In the genomic region with DNA sequence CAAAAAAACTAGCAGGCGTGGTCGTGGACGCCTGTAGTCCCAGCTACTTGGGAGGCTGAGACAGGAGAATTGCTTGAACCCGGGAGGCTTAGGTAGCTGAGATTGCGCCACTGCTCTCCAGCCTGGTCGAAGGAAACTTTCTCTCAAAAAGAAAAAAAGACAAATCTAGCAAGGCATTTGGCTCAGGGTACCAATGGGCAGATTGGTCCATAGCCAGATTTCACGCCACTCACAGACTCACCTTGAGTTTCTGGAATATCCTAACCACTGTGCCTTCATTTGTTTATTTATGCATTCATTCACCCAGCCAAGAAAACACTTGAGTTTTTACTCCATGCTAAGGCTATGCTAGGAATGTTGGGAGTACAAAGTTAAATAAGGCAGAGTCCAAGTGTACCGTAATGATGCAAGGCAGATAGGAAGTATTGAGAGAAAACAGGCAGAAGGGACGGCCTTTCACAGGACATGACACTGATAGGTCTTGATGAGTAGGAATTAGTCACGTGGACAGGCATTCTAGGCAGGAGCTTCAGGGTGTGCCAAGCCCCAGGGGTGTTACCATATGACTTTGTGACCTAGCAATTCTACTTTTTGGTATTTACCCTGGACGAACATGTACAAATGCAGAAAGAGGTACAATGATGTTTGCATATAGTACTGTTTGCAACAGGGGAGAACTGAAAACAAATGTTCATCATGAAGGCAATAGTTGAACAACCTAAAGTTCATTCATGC, we compare ENCODE assay signal across 11 cellular contexts. TPM values are rescaled to one million over a fixed set of nuclear protein-coding genes. Genes with fewer than 3 reads are reported as not detected.
DNase-seq lines count a peak whose midpoint lies in the region; ATAC-seq and TF ChIP-seq lines count a peak whose summit lies in the region.
"Had no signal": no experiment of that assay in that cellular context is flagged by ENCODE, and none has a peak within 500 bp of the region (broad histone marks: within the 10 kb centered on the region; RNA-seq: fewer than 3 reads in every experiment).

No MANE protein-coding gene starts in this region.

- intact Hi-C loops in Right ventricle myocardium superior (cut with DNase I) (no loop called here), body of pancreas (cut with DNase I) (no loop called here), upper lobe of right lung (cut with DNase I) (loop anchor here (10.0 kb wide), 1 partner anchor 166 kb away; a partner anchor contains a TSS)

- WGBS in body of pancreas, 2 donors, result 46 to 50% methylated on average over 11 of the region's 11 CpGs

- H3K4me1 ChIP-seq in cardiac muscle cell (ENCODE audit: low read depth) (peaks cover 27% of the 10 kb centered on the region), body of pancreas (peaks cover 42% of the 10 kb centered on the region), upper lobe of right lung (peaks cover 31% of the 10 kb centered on the region)

- no peak overlapping the region for H3K27ac ChIP-seq in cardiac muscle cell
- H3K27ac ChIP-seq in body of pancreas, result peak overlapping the region; percentile 7 to 67 (median 44)
- H3K27ac ChIP-seq in upper lobe of right lung, result no peak overlapping the region
- H3K27ac ChIP-seq: BLaER1 had no signal

- H3K27me3 ChIP-seq in cardiac muscle cell (no peaks in the 10 kb centered on the region), body of pancreas (no peaks in the 10 kb centered on the region), upper lobe of right lung (no peaks in the 10 kb centered on the region)
- H3K27me3 ChIP-seq: BLaER1 had no signal

- no peak for TF ChIP-seq CTCF in cardiac muscle cell (IDR thresholded peaks at IDR 0.05; ENCODE audit: low read depth, low read length)
- TF ChIP-seq CTCF in body of pancreas (IDR thresholded peaks at IDR 0.05), result no peak
- TF ChIP-seq CTCF in upper lobe of right lung (IDR thresholded peaks at IDR 0.05), result no peak

- H3K9me3 ChIP-seq in cardiac muscle cell (ENCODE audit: low read depth) (no peaks in the 10 kb centered on the region), body of pancreas (no peaks in the 10 kb centered on the region), upper lobe of right lung (no peaks in the 10 kb centered on the region)
- H3K9me3 ChIP-seq: BLaER1 had no signal

- no peak overlapping the region for H3K4me3 ChIP-seq in cardiac muscle cell
- no peak overlapping the region for H3K4me3 ChIP-seq in body of pancreas
- H3K4me3 ChIP-seq in upper lobe of right lung, result no peak overlapping the region
- H3K4me3 ChIP-seq: BLaER1 had no signal

- no peaks in the 10 kb centered on the region for H3K36me3 ChIP-seq in cardiac muscle cell
- no peaks in the 10 kb centered on the region for H3K36me3 ChIP-seq in body of pancreas (replicated peaks in 1 of 2; ENCODE audit: insufficient read depth in 1 of 2, low read depth in 2 of 2)
- no peaks in the 10 kb centered on the region for H3K36me3 ChIP-seq in upper lobe of right lung
- H3K36me3 ChIP-seq: BLaER1 had no signal

- no peak for TF ChIP-seq POLR2A in body of pancreas (IDR thresholded peaks at IDR 0.05)

- peak; percentile 29 to 85 for DNase-seq in cardiac muscle cell (ENCODE audit: low read depth in 1 of 2, low spot score in 1 of 2)
- no peak for DNase-seq in Right ventricle myocardium superior
- DNase-seq in body of pancreas, result peak in 2 of 4 donors; percentile 51 to 54
- peak; percentile 89 for DNase-seq in left lobe of liver (ENCODE audit: low spot score)
- DNase-seq in upper lobe of right lung, result no peak
- DNase-seq in NCI-H82 treated with DMSO at 0.1 percent for 48 hours (lab: John Stamatoyannopoulos, UW; ENCODE audit: unreplicated experiment), result no peak
- DNase-seq: NCI-H1092 treated with DMSO at 0.1 percent for 48 hours, T-helper 1 cell had no signal

- ATAC-seq in Right ventricle myocardium superior (ENCODE audit: poor library complexity), result no peak
- ATAC-seq in body of pancreas, result peak; percentile 9
- peak; percentile 50 for ATAC-seq in left lobe of liver
- ATAC-seq in upper lobe of right lung, result peak; percentile 56
- ATAC-seq in HG03175 (IDR thresholded peaks at IDR 0.05; ENCODE audit: unreplicated experiment), result no peak
- ATAC-seq in GM21515 (IDR thresholded peaks at IDR 0.05; ENCODE audit: unreplicated experiment), result no peak

RNA-seq across cellular contexts. Expression of a gene that starts 3.0 kb away (rescaled TPM):
- total RNA-seq in cardiac muscle cell (62.6 and 113 TPM in 2 replicates), Right ventricle myocardium superior (175 TPM), body of pancreas (10 to 100 TPM; 30.7 to 56.0 TPM), left lobe of liver (32.8 TPM), upper lobe of right lung (36.9 TPM)
- polyA plus RNA-seq in cardiac muscle cell, result 79.8 and 116 TPM in 2 replicates

RNA-seq across cellular contexts. Expression of a gene that starts 12.6 kb away (rescaled TPM):
- total RNA-seq in cardiac muscle cell (136 and 143 TPM in 2 replicates), Right ventricle myocardium superior (46.1 TPM), body of pancreas (100 to 1,000 TPM; 143 to 212 TPM), left lobe of liver (77.6 TPM), upper lobe of right lung (92.9 TPM)
- 107 and 126 TPM in 2 replicates for polyA plus RNA-seq in cardiac muscle cell

RNA-seq across cellular contexts. Expression of a gene that starts 25.5 kb away (rescaled TPM):
- total RNA-seq in cardiac muscle cell (45.1 and 79.4 TPM in 2 replicates), Right ventricle myocardium superior (9.3 TPM), body of pancreas (10 to 100 TPM; 10.9 to 33.2 TPM), left lobe of liver (15.4 TPM), upper lobe of right lung (49.6 TPM)
- polyA plus RNA-seq in cardiac muscle cell, result 40.5 and 65.2 TPM in 2 replicates

RNA-seq across cellular contexts. Expression of a gene that starts 59.3 kb away (rescaled TPM):
- total RNA-seq in cardiac muscle cell (87.7 and 94.0 TPM in 2 replicates), Right ventricle myocardium superior (18.4 TPM), body of pancreas (10 to 100 TPM; 31.6 to 43.1 TPM), left lobe of liver (72.9 TPM), upper lobe of right lung (31.6 TPM)
- polyA plus RNA-seq in cardiac muscle cell, result 67.1 and 67.5 TPM in 2 replicates

Comparison
In these comparisons a context has a peak if more than half of its experiments do, and no peak if none do; other contexts are left out.
1. DNase-seq: peak in cardiac muscle cell (2 of 2) and left lobe of liver (single experiment); none in Right ventricle myocardium superior (single experiment), upper lobe of right lung (single experiment) and NCI-H82 treated with DMSO at 0.1 percent for 48 hours (single experiment).
2. H3K27ac ChIP-seq: peak in body of pancreas (4 of 4); none in cardiac muscle cell (single experiment) and upper lobe of right lung (single experiment).
3. ATAC-seq: peak in body of pancreas (single experiment), left lobe of liver (single experiment) and upper lobe of right lung (single experiment); none in Right ventricle myocardium superior (single experiment), HG03175 (single experiment) and GM21515 (single experiment).